Comparison of ENCODE assay signal across 11 cellular contexts in the genomic region with DNA sequence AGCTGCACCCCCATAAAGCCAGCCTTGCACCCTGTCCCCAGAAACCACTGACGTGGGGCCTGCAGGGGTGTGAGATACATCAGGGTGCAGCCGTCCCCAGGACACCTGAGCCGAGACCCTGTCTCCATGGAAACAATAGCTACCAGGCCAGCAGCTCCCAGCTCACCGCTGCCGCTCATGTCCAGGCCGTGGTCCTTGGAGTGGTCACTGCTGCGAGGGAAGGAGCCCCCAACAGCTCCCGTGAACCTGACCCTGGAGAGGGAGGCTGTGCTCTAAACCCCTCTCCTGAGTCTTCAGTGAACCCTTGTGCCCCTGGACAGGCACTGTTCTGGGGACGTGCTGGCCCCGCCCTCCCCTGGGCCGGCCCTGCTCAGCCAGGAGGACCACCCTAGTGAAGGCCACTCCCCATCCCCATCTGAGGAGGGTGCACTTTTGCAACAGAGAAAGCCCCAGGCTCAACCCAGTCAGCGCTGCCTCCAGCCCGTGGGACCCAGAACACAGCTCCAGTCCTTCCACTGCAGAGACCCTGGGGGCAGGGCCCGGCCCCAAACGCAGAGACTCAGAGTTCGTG. TPM values are rescaled to one million over a fixed set of nuclear protein-coding genes. Genes with fewer than 3 reads are reported as not detected.
DNase-seq lines count a peak whose midpoint lies in the region; ATAC-seq and TF ChIP-seq lines count a peak whose summit lies in the region.
"Had no signal": no experiment of that assay in that cellular context is flagged by ENCODE, and none has a peak within 500 bp of the region (broad histone marks: within the 10 kb centered on the region; RNA-seq: fewer than 3 reads in every experiment).

No MANE protein-coding gene starts in this region.

- peak overlapping the region; percentile 97 for H3K14ac ChIP-seq in IMR-90 (replicated peaks; ENCODE audit: low read depth, low read length)

- H3K79me1 ChIP-seq in IMR-90 (ENCODE audit: low read depth in 1 of 2, low read length in 2 of 2) (peaks cover 0 to 12% of the 10 kb centered on the region in 2 experiments; a peak in 2 of 4 replicates), mesendoderm (ENCODE audit: low read length) (no peaks in the 10 kb centered on the region)

- POLR2A ChIA-PET in IMR-90 (lab: Charles Lee; ENCODE audit: unreplicated experiment): no interaction called here

- ATAC-seq in IMR-90 (ENCODE audit: low read depth): no peak
- no peak for ATAC-seq in HG03159 (IDR thresholded peaks at IDR 0.05; ENCODE audit: unreplicated experiment)
- ATAC-seq in GM21529 (IDR thresholded peaks at IDR 0.05; ENCODE audit: unreplicated experiment): no peak
- ATAC-seq in HG02973 (IDR thresholded peaks at IDR 0.05; ENCODE audit: unreplicated experiment): no peak

- peak overlapping the region; percentile 40; the same call in 1 of the 2 replicates for H3K18ac ChIP-seq in IMR-90 (ENCODE audit: low read depth, low read length)
- H3K18ac ChIP-seq in mesendoderm (ENCODE audit: low read length): peak overlapping the region; percentile 29

- peak overlapping the region; percentile 96 for H2BK20ac ChIP-seq in IMR-90 (ENCODE audit: low read depth, low read length)

- no peaks in the 10 kb centered on the region for H3K9me3 ChIP-seq in IMR-90 (ENCODE audit: control insufficient read depth, insufficient read depth, low read length)
- H3K9me3 ChIP-seq in testis: no peaks in the 10 kb centered on the region
- H3K9me3 ChIP-seq: neutrophil had no signal

- dilution Hi-C loops in IMR-90 (cut with HindIII; ENCODE audit: low sequenced_read_pairs, unreplicated experiment): no loop called here

- H3K23ac ChIP-seq in IMR-90 (ENCODE audit: low read depth, low read length) (peak overlapping the region; percentile 79; the same call in 1 of the 2 replicates), mesendoderm (ENCODE audit: low read length) (no peak overlapping the region)

- CTCF ChIA-PET in IMR-90 (lab: Yijun Ruan, JAX): no interaction called here

- in situ Hi-C loops in IMR-90 (cut with MboI; ENCODE audit: low sequenced_read_pairs): no loop called here

- peaks cover 3% of the 10 kb centered on the region for H3K36me3 Mint-ChIP-seq in endothelial cell (ENCODE audit: low read depth, unreplicated experiment)

- H3K27me3 ChIP-seq in IMR-90 (ENCODE audit: control insufficient read depth, insufficient read depth, low read length) (no peaks in the 10 kb centered on the region), mesendoderm (ENCODE audit: insufficient read depth, low read length, poor library complexity) (no peaks in the 10 kb centered on the region), testis (no peaks in the 10 kb centered on the region)

- no peaks in the 10 kb centered on the region for H3K36me3 ChIP-seq in IMR-90 (ENCODE audit: control insufficient read depth, insufficient read depth, low read length)
- H3K36me3 ChIP-seq in mesendoderm (ENCODE audit: control insufficient read depth, insufficient read depth, low read length): no peaks in the 10 kb centered on the region
- H3K36me3 ChIP-seq in testis (ENCODE audit: low read depth, missing control alignments): no peaks in the 10 kb centered on the region
- H3K36me3 ChIP-seq: neutrophil had no signal

- no peaks in the 10 kb centered on the region for H3K9me3 Mint-ChIP-seq in endothelial cell (ENCODE audit: unreplicated experiment)
- H3K9me3 Mint-ChIP-seq: activated naive CD4-positive, alpha-beta T cell treated with anti-CD3 and anti-CD28 coated beads for 36 hours had no signal

- peak overlapping the region; percentile 83 for H3K4me3 Mint-ChIP-seq in endothelial cell (ENCODE audit: unreplicated experiment)
- H3K4me3 Mint-ChIP-seq: activated naive CD4-positive, alpha-beta T cell treated with anti-CD3 and anti-CD28 coated beads for 36 hours had no signal

- H4K8ac ChIP-seq in IMR-90 (ENCODE audit: low read depth in 2 of 2, low read length in 2 of 2) (peak overlapping the region; percentile 51 to 94; a peak in 3 of 4 replicates), mesendoderm (ENCODE audit: low read depth, low read length) (no peak overlapping the region)

- H3K4ac ChIP-seq in IMR-90 (ENCODE audit: low read depth, low read length) (peak overlapping the region; percentile 99), mesendoderm (ENCODE audit: low read depth, low read length) (no peak overlapping the region)

- H3K4me1 Mint-ChIP-seq in endothelial cell (ENCODE audit: unreplicated experiment): peaks cover 17% of the 10 kb centered on the region

- H2BK5ac ChIP-seq in IMR-90 (ENCODE audit: low read depth, low read length, poor library complexity, severe bottlenecking): peak overlapping the region; percentile 77
- H2BK5ac ChIP-seq in mesendoderm (ENCODE audit: low read length): no peak overlapping the region

- peak overlapping the region; percentile 99 for H2BK120ac ChIP-seq in IMR-90 (ENCODE audit: low read depth, low read length)
- no peak overlapping the region for H2BK120ac ChIP-seq in mesendoderm (ENCODE audit: low read depth, low read length)

- peaks cover 20% of the 10 kb centered on the region for H3K9me1 ChIP-seq in IMR-90 (ENCODE audit: insufficient read depth, low read length)

- peaks cover 3% of the 10 kb centered on the region for H3K27me3 Mint-ChIP-seq in endothelial cell (ENCODE audit: unreplicated experiment)

- H4K5ac ChIP-seq in IMR-90 (ENCODE audit: low read depth, low read length) (peak overlapping the region; percentile 13), mesendoderm (ENCODE audit: low read length) (no peak overlapping the region)

- DNase-seq in IMR-90: no peak
- DNase-seq in endothelial cell (ENCODE audit: low spot score): no peak
- DNase-seq in mesendoderm: peak; percentile 45
- DNase-seq in testis: no peak
- no peak for DNase-seq in erythroblast (lab: John Stamatoyannopoulos, UW)
- DNase-seq: stimulated activated CD8-positive, alpha-beta memory T cell treated with anti-CD3 and anti-CD28 coated beads, Interleukin-4, amount 100 ng/mL, for 48 hours had no signal

- H2AFZ ChIP-seq in IMR-90 (replicated peaks; ENCODE audit: low read length, poor library complexity): peak overlapping the region; percentile 82

- H3K4me3 ChIP-seq in IMR-90 (ENCODE audit: insufficient read depth, low read depth, low read length) (no peak overlapping the region), mesendoderm (ENCODE audit: low read length) (no peak overlapping the region), testis (no peak overlapping the region)

- BruUV-seq in IMR-90 (replicated peaks; lab: Mats Ljungman, UMichigan): no TSS peak

- no peak overlapping the region for H3K9ac ChIP-seq in IMR-90 (ENCODE audit: low read depth, low read length)
- H3K9ac ChIP-seq in mesendoderm (ENCODE audit: low read length): no peak overlapping the region

- 68% methylated on average over 4 of the region's 16 CpGs; no CpG with 5 or more reads in 1 of the 2 experiments for WGBS in IMR-90 (ENCODE audit: extremely low coverage in 2 of 2, insufficient read length in 1 of 2), 2 experiments
- no CpG with 5 or more reads among the region's 16 CpGs for WGBS in mesendoderm (ENCODE audit: extremely low coverage, insufficient coverage, low lambda C conversion rate)
- 33 to 67% methylated on average over 5 to 16 of the region's 16 CpGs for WGBS in testis, 2 donors

- peak overlapping the region; percentile 85 for H4K91ac ChIP-seq in IMR-90 (ENCODE audit: insufficient read depth, low read depth, low read length)

- no peak overlapping the region for H3K4me2 ChIP-seq in IMR-90 (ENCODE audit: low read depth, low read length)
- H3K4me2 ChIP-seq in mesendoderm (ENCODE audit: low read length): peak overlapping the region; percentile 79

- H3K79me2 ChIP-seq in mesendoderm (ENCODE audit: control insufficient read depth, insufficient read depth, low read length): no peaks in the 10 kb centered on the region

- H3K4me1 ChIP-seq in IMR-90 (ENCODE audit: control insufficient read depth, insufficient read depth, low read length) (peaks cover 27% of the 10 kb centered on the region), mesendoderm (ENCODE audit: control insufficient read depth, low read depth, low read length) (peaks cover 8% of the 10 kb centered on the region), testis (peaks cover 66% of the 10 kb centered on the region)

- TF ChIP-seq CTCF in IMR-90 (conservative IDR thresholded peaks at IDR 0.05; ENCODE audit: low read depth, low read length) (no peak), endothelial cell (IDR thresholded peaks at IDR 0.05; ENCODE audit: unreplicated experiment) (no peak), testis (IDR thresholded peaks at IDR 0.05) (no peak)

- no peak overlapping the region for H3K27ac Mint-ChIP-seq in endothelial cell (ENCODE audit: unreplicated experiment)
- H3K27ac Mint-ChIP-seq: activated naive CD4-positive, alpha-beta T cell treated with anti-CD3 and anti-CD28 coated beads for 36 hours had no signal

- peak overlapping the region; percentile 72; the same call in 2 of the 3 replicates for H2BK15ac ChIP-seq in IMR-90 (ENCODE audit: low read depth, low read length)
- no peak overlapping the region for H2BK15ac ChIP-seq in mesendoderm (replicated peaks; ENCODE audit: low read depth)

- H4K20me1 ChIP-seq in IMR-90 (ENCODE audit: insufficient read depth, low read length): no peaks in the 10 kb centered on the region

- H2AK9ac ChIP-seq in IMR-90 (replicated peaks; ENCODE audit: low read depth, low read length, poor library complexity): peak overlapping the region; percentile 91

- intact Hi-C loops in IMR-90 (cut with micrococcal nuclease): loop anchor here (1.0 to 5.0 kb wide), 2 partner anchors 19 to 121 kb away; a partner anchor contains a TSS
- intact Hi-C loops in testis (cut with DNase I; ENCODE audit: low total_unique reads): loop anchor here (5.0 kb wide), 1 partner anchor 114 kb away; no protein-coding TSS in a partner anchor

- no peak for TF ChIP-seq RAD21 in IMR-90 (IDR thresholded peaks at IDR 0.05; ENCODE audit: low read length)

- no peak for TF ChIP-seq POLR2A in IMR-90 (IDR thresholded peaks at IDR 0.05; ENCODE audit: low read depth, low read length)
- no peak for TF ChIP-seq POLR2A in testis (IDR thresholded peaks at IDR 0.05)
- no peak for TF ChIP-seq POLR2A in erythroblast (IDR thresholded peaks at IDR 0.05; ENCODE audit: low read length)

- no peak overlapping the region for H3K56ac ChIP-seq in IMR-90 (ENCODE audit: extremely low read depth, insufficient read depth, low read length)
- peak overlapping the region; percentile 57 for H3K56ac ChIP-seq in mesendoderm (ENCODE audit: low read length)

- H3K27ac ChIP-seq in IMR-90 (ENCODE audit: insufficient read depth, low read length) (peak overlapping the region; percentile 75), mesendoderm (ENCODE audit: low read depth, low read length) (no peak overlapping the region), testis (peak overlapping the region; percentile 80 to 82)
- H3K27ac ChIP-seq: neutrophil had no signal

- H2AK5ac ChIP-seq in IMR-90 (ENCODE audit: low read depth, low read length) (peak overlapping the region; percentile 85), mesendoderm (ENCODE audit: low read length) (no peak overlapping the region)

RNA-seq across cellular contexts. Expression of a gene that starts 19.6 kb away (rescaled TPM):
- total RNA-seq in IMR-90 (2012; rRNA removed) (31.7 and 36.7 TPM in 2 replicates), endothelial cell (ENCODE audit: unreplicated experiment) (45.2 TPM), testis (100 to 1,000 TPM in 1 of 2 donors, 10 to 100 TPM in 1; 73.0 to 103 TPM)
- polyA plus RNA-seq in IMR-90 (2012; rRNA removed) (20.6 and 21.4 TPM in 2 replicates), testis (ENCODE audit: insufficient read depth, low read depth, low replicate concordance) (54.1 TPM)
- polyA plus RNA-seq in IMR-90 (2012; cell fraction: cytosol; rRNA removed): 15.9 and 20.4 TPM in 2 replicates
- 12.2 and 16.8 TPM in 2 replicates for polyA plus RNA-seq in IMR-90 (2012; cell fraction: nucleus; rRNA removed; ENCODE audit: low replicate concordance)
- 17.5 TPM for polyA plus RNA-seq in mesendoderm (2013, experiment 1 of 2)
- 18.1 TPM for polyA plus RNA-seq in mesendoderm (2013, experiment 2 of 2)
